21 cellular contexts compared by ENCODE assay signal in genomic region chr6:94074764-94075163, GRCh38.
DNase-seq lines count a peak whose midpoint lies in the region; ATAC-seq, FAIRE-seq and TF ChIP-seq lines count a peak whose summit lies in the region.
"Had no signal": no experiment of that assay in that cellular context is flagged by ENCODE, and none has a peak within 500 bp of the region (broad histone marks: within the 10 kb centered on the region; RNA-seq: fewer than 3 reads in every experiment).

No MANE protein-coding gene starts in this region.

- H3K4me3 Mint-ChIP-seq in neural crest cell: no peak overlapping the region
- H3K4me3 Mint-ChIP-seq: CD4-positive, CD25-positive, alpha-beta regulatory T cell had no signal

- no peaks in the 10 kb centered on the region for H3K27me3 Mint-ChIP-seq in neural crest cell (ENCODE audit: low read depth)
- H3K27me3 Mint-ChIP-seq: CD4-positive, CD25-positive, alpha-beta regulatory T cell had no signal

- H3K9ac ChIP-seq in adipocyte (ENCODE audit: low read length): no peak overlapping the region
- H3K9ac ChIP-seq: BLaER1, GM23248 had no signal

- H3K36me3 ChIP-seq in MG63: no peaks in the 10 kb centered on the region
- no peaks in the 10 kb centered on the region for H3K36me3 ChIP-seq in adipocyte (ENCODE audit: control insufficient read depth, insufficient read depth, low read length, severe bottlenecking)
- H3K36me3 ChIP-seq: BLaER1, Peyer's patch had no signal

- FAIRE-seq in A204.1 (lab: Jason Lieb, UNC): peak; percentile 70
- FAIRE-seq: D721Med, GM18507 had no signal

- peaks cover 3% of the 10 kb centered on the region for H3K4me1 ChIP-seq in adipocyte (ENCODE audit: control insufficient read depth, insufficient read depth, low read length)
- H3K4me1 ChIP-seq: BLaER1, Peyer's patch had no signal

- H3K36me3 Mint-ChIP-seq in neural crest cell (ENCODE audit: low read depth): no peaks in the 10 kb centered on the region
- H3K36me3 Mint-ChIP-seq in activated naive CD4-positive, alpha-beta T cell treated with anti-CD3 and anti-CD28 coated beads, Interleukin-2, amount 50 U/mL, for 72 hours: no peaks in the 10 kb centered on the region
- H3K36me3 Mint-ChIP-seq: CD4-positive, CD25-positive, alpha-beta regulatory T cell had no signal

- H3K27me3 ChIP-seq in MG63: no peaks in the 10 kb centered on the region
- H3K27me3 ChIP-seq in adipocyte (replicated peaks; ENCODE audit: control insufficient read depth, insufficient read depth, low read length): no peaks in the 10 kb centered on the region
- H3K27me3 ChIP-seq: BLaER1, Peyer's patch had no signal

- TF ChIP-seq CTCF in neural crest cell (conservative IDR thresholded peaks at IDR 0.05): no peak

- H3K9me3 ChIP-seq in MG63: no peaks in the 10 kb centered on the region
- no peaks in the 10 kb centered on the region for H3K9me3 ChIP-seq in adipocyte (ENCODE audit: control insufficient read depth, low read length)
- H3K9me3 ChIP-seq: BLaER1, Peyer's patch had no signal

- peaks cover 32% of the 10 kb centered on the region for H3K4me1 Mint-ChIP-seq in neural crest cell
- H3K4me1 Mint-ChIP-seq: CD4-positive, CD25-positive, alpha-beta regulatory T cell had no signal

- DNase-seq in MG63 (peak; percentile 6), adipocyte (ENCODE audit: low read depth) (no peak), neural crest cell (ENCODE audit: low read depth, low spot score) (no peak), cortex of kidney (lab: John Stamatoyannopoulos, UW) (no peak), Kasumi-1 (lab: John Stamatoyannopoulos, UW) (no peak)
- DNase-seq in activated naive CD4-positive, alpha-beta T cell treated with anti-CD3 and anti-CD28 coated beads, Interleukin-2, amount 50 U/mL, for 72 hours (ENCODE audit: low spot score in 2 of 2): no peak
- DNase-seq: CD4-positive, CD25-positive, alpha-beta regulatory T cell; GM23248; HCEC 1CT; NCI-H1105 treated with DMSO at 0.1 percent for 48 hours; NCI-H146; NCI-H2029; NCI-H2227 treated with DMSO at 0.1 percent for 48 hours; NCI-H526 treated with DMSO at 0.1 percent for 48 hours; Peyer's patch; SHP77 treated with DMSO at 0.1 percent for 48 hours had no signal

- peak overlapping the region; percentile 22 for H3K27ac Mint-ChIP-seq in neural crest cell (ENCODE audit: unreplicated experiment)
- no peak overlapping the region for H3K27ac Mint-ChIP-seq in activated naive CD4-positive, alpha-beta T cell treated with anti-CD3 and anti-CD28 coated beads, Interleukin-2, amount 50 U/mL, for 72 hours
- H3K27ac Mint-ChIP-seq: CD4-positive, CD25-positive, alpha-beta regulatory T cell had no signal

- no peak for ATAC-seq in activated naive CD4-positive, alpha-beta T cell treated with anti-CD3 and anti-CD28 coated beads, Interleukin-2, amount 50 U/mL, for 72 hours

- H3K4me3 ChIP-seq in MG63 (no peak overlapping the region), adipocyte (ENCODE audit: low read length) (peak overlapping the region; percentile 17)
- H3K4me3 ChIP-seq: BLaER1, GM23248, Peyer's patch, SK-N-MC had no signal

- no peaks in the 10 kb centered on the region for H3K9me3 Mint-ChIP-seq in neural crest cell
- H3K9me3 Mint-ChIP-seq in activated naive CD4-positive, alpha-beta T cell treated with anti-CD3 and anti-CD28 coated beads, Interleukin-2, amount 50 U/mL, for 72 hours: no peaks in the 10 kb centered on the region
